Comparison of ENCODE assay signal across 23 cellular contexts in genomic region chr7:48118041-48118440, GRCh38.
"Had no signal": no experiment of that assay in that cellular context is flagged by ENCODE, and none has a peak within 500 bp of the region (broad histone marks: within the 10 kb centered on the region; RNA-seq: fewer than 3 reads in every experiment).

No MANE protein-coding gene starts in this region.

- H3K9me3 Mint-ChIP-seq: activated naive CD4-positive, alpha-beta T cell treated with anti-CD3 and anti-CD28 coated beads, Interleukin-2, amount 50 U/mL, for 24 hours; T-helper 1 cell treated with Interleukin-12 subunit alpha and Interleukin-12 subunit beta and Interleukin-4 antibody, amounts not matched to agents 30 μg/mL and 1 μg/mL, for 36 hours had no signal

- DNase-seq: activated CD4-positive, alpha-beta T cell treated with anti-CD3 and anti-CD28 coated beads for 48 hours; activated CD4-positive, alpha-beta T cell treated with anti-CD3 and anti-CD28 coated beads, Interleukin-2, amount 50 U/mL, for 4 hours; activated CD4-positive, CD25-positive, alpha-beta regulatory T cell treated with anti-CD3 and anti-CD28 coated beads, Interleukin-2, amount 50 U/mL, for 72 hours; activated CD8-positive, alpha-beta memory T cell treated with anti-CD3 and anti-CD28 coated beads, Interleukin-2, amount 50 U/mL, for 48 hours; activated CD8-positive, alpha-beta T cell treated with anti-CD3 and anti-CD28 coated beads, Interleukin-2, amount 10 ng/mL, durations not matched to agents 7 days and 5 days; activated naive CD4-positive, alpha-beta T cell; activated T-cell treated with anti-CD3 and anti-CD28 coated beads, Interleukin-2, amount 50 U/mL, for 1 hour; amygdala; brain microvascular endothelial cell; NCI-H1092; NCI-H1417; NCI-H1930; NCI-H2107; NCI-H345; NCI-H510A; NCI-H526 treated with DMSO at 0.1 percent for 48 hours; NCI-H82; PC-3; SHP77 treated with DMSO at 0.1 percent for 48 hours had no signal

- H3K36me3 Mint-ChIP-seq: activated naive CD4-positive, alpha-beta T cell treated with anti-CD3 and anti-CD28 coated beads, Interleukin-2, amount 50 U/mL, for 24 hours had no signal

- H3K4me3 Mint-ChIP-seq: activated CD8-positive, alpha-beta T cell treated with anti-CD3 and anti-CD28 coated beads, Interleukin-2, amount 10 ng/mL, durations not matched to agents 7 days and 5 days; activated naive CD4-positive, alpha-beta T cell treated with anti-CD3 and anti-CD28 coated beads, Interleukin-2, amount 50 U/mL, for 24 hours; T-helper 1 cell treated with Interleukin-12 subunit alpha and Interleukin-12 subunit beta and Interleukin-4 antibody, amounts not matched to agents 30 μg/mL and 1 μg/mL, for 36 hours; WTC11 had no signal

- H3K27ac Mint-ChIP-seq: activated CD8-positive, alpha-beta T cell treated with anti-CD3 and anti-CD28 coated beads, Interleukin-2, amount 10 ng/mL, durations not matched to agents 7 days and 5 days; activated naive CD4-positive, alpha-beta T cell treated with anti-CD3 and anti-CD28 coated beads, Interleukin-2, amount 50 U/mL, for 24 hours; T-helper 1 cell treated with Interleukin-12 subunit alpha and Interleukin-12 subunit beta and Interleukin-4 antibody, amounts not matched to agents 30 μg/mL and 1 μg/mL, for 36 hours; WTC11 had no signal

- H3K4me1 Mint-ChIP-seq: activated naive CD4-positive, alpha-beta T cell treated with anti-CD3 and anti-CD28 coated beads, Interleukin-2, amount 50 U/mL, for 24 hours; WTC11 had no signal

- H3K4me3 ChIP-seq: cardiac muscle cell had no signal

- ATAC-seq: activated CD8-positive, alpha-beta T cell treated with anti-CD3 and anti-CD28 coated beads, Interleukin-2, amount 10 ng/mL, durations not matched to agents 7 days and 5 days; PC-3; WTC11 had no signal
